In the genomic region with DNA sequence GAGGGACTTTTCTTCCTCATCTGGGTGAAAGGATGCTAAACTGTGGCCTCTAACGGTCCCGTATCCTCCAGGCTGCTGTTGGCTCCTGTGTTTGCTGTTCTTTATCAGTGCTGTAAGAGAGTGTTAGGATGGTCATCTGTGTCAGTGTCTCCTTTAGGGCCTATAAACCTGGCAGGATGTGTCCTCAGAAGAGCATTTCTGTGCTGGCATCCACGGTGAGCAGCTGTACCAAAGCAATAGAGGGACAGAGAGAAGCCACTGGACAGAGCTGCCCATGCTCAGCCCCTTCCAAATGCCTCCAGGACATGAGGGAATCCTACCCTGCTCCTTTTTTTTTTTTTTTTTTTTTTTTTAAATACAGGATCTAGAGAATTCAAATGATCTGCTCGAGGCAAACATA, we compare ENCODE assay signal across 14 cellular contexts.
A peak's percentile ranks its signal among the peaks of the same experiment; 100 is the strongest.
DNase-seq lines count a peak whose midpoint lies in the region; ATAC-seq and TF ChIP-seq lines count a peak whose summit lies in the region.
"Had no signal": no experiment of that assay in that cellular context is flagged by ENCODE, and none has a peak within 500 bp of the region (broad histone marks: within the 10 kb centered on the region; RNA-seq: fewer than 3 reads in every experiment).

No MANE protein-coding gene starts in this region.

- H3K27ac Mint-ChIP-seq in neural progenitor cell: peak overlapping the region; percentile 99

- H3K27me3 Mint-ChIP-seq in neural progenitor cell (ENCODE audit: insufficient read depth, low read depth): no peaks in the 10 kb centered on the region

- H3K79me2 ChIP-seq in neural progenitor cell (ENCODE audit: low read depth): no peaks in the 10 kb centered on the region

- H3K4me3 ChIP-seq in neural progenitor cell: no peak overlapping the region
- no peak overlapping the region for H3K4me3 ChIP-seq in tibial nerve
- H3K4me3 ChIP-seq: BLaER1 had no signal

- TF ChIP-seq POLR2A in tibial nerve (IDR thresholded peaks at IDR 0.05): no peak

- H3K36me3 Mint-ChIP-seq in neural progenitor cell: peaks cover 16% of the 10 kb centered on the region

- H3K4me1 Mint-ChIP-seq in neural progenitor cell: peaks cover 61% of the 10 kb centered on the region

- TF ChIP-seq EP300 in tibial nerve (IDR thresholded peaks at IDR 0.05): no peak

- WGBS in tibial nerve, 2 donors: 31 to 50% methylated on average over 4 of the region's 4 CpGs

- H3K4me2 ChIP-seq in neural progenitor cell: peak overlapping the region; percentile 46
- H3K4me2 ChIP-seq: BLaER1 had no signal

- H4K20me1 ChIP-seq in neural progenitor cell (ENCODE audit: low read depth): no peaks in the 10 kb centered on the region
- H4K20me1 ChIP-seq: BLaER1 had no signal

- H2AFZ ChIP-seq in neural progenitor cell (replicated peaks): no peak overlapping the region

- no peak for TF ChIP-seq CTCF in neural progenitor cell (IDR thresholded peaks at IDR 0.05)
- no peak for TF ChIP-seq CTCF in tibial nerve (IDR thresholded peaks at IDR 0.05)

- ATAC-seq in left ventricle myocardium superior: peak; percentile 11
- ATAC-seq: PC-3 had no signal

- no peak overlapping the region for H3K9ac ChIP-seq in neural progenitor cell
- H3K9ac ChIP-seq: BLaER1 had no signal

- H3K9me3 Mint-ChIP-seq in neural progenitor cell: peaks cover 16% of the 10 kb centered on the region

- H3K36me3 ChIP-seq in neural progenitor cell (no peaks in the 10 kb centered on the region), tibial nerve (no peaks in the 10 kb centered on the region)
- H3K36me3 ChIP-seq: BLaER1 had no signal

- H3K27ac ChIP-seq in cingulate gyrus (ENCODE audit: low read depth, low read length) (peak overlapping the region; percentile 43), neural progenitor cell (peak overlapping the region; percentile 67), tibial nerve (peak overlapping the region; percentile 11 to 94 (median 60))
- H3K27ac ChIP-seq: BLaER1 had no signal

- peaks cover 35% of the 10 kb centered on the region for H3F3A ChIP-seq in neural progenitor cell (ENCODE audit: low read depth)

- intact Hi-C loops in left ventricle myocardium superior (cut with micrococcal nuclease): no loop called here

- H3K4me3 Mint-ChIP-seq in neural progenitor cell: peak overlapping the region; percentile 31

- H3K27me3 ChIP-seq in neural progenitor cell (no peaks in the 10 kb centered on the region), tibial nerve (no peaks in the 10 kb centered on the region)
- H3K27me3 ChIP-seq: BLaER1 had no signal

- H3K4me1 ChIP-seq in neural progenitor cell: peaks cover 44% of the 10 kb centered on the region
- peaks cover 0 to 70% (median 36%) of the 10 kb centered on the region in 4 donors for H3K4me1 ChIP-seq in tibial nerve

- H3K9me3 ChIP-seq in neural progenitor cell (ENCODE audit: low read depth) (no peaks in the 10 kb centered on the region), tibial nerve (no peaks in the 10 kb centered on the region)
- H3K9me3 ChIP-seq: BLaER1 had no signal

- DNase-seq in left ventricle myocardium superior (no peak), neural progenitor cell (ENCODE audit: low spot score) (no peak), tibial nerve (ENCODE audit: low spot score in 2 of 2) (no peak), COLO829 (ENCODE audit: low spot score) (no peak), globus pallidus (ENCODE audit: low spot score) (no peak), anterior cingulate cortex (lab: John Stamatoyannopoulos, UW) (no peak)
- DNase-seq: DMS 273 treated with DMSO at 0.1 percent for 48 hours, KBM-7, NCI-H1092, NCI-H1694, NCI-H345, PC-3 had no signal
